Comparison of ENCODE assay signal across 1 cellular context in genomic region chr18:24051256-24051947, GRCh38.
TF ChIP-seq lines count a peak whose summit lies in the region.

No MANE protein-coding gene starts in this region.

TF ChIP-seq in HepG2, 621 proteins besides CTCF, POLR2A, EP300 and RAD21 (continued from another document and continues in another):
- TF ChIP-seq BRF2 (CRISPR knock-in tag; IDR thresholded peaks at IDR 0.05) (peak; percentile 69; the same call in 1 of the 2 replicates), PCBP1 (IDR thresholded peaks at IDR 0.05; ENCODE audit: borderline replicate concordance, low read depth, low read length) (no peak), FOXP1 (IDR thresholded peaks at IDR 0.05) (0 out of 2 replicates have a peak, but pooled peaks have one; percentile 11), FOXP1 (CRISPR knock-in tag; IDR thresholded peaks at IDR 0.05) (peak; percentile 91), PHF5A (CRISPR knock-in tag; IDR thresholded peaks at IDR 0.05; ENCODE audit: low read depth, unreplicated experiment) (no peak), NR2F6 (IDR thresholded peaks at IDR 0.05) (peak; percentile 97), NR2F6 (CRISPR knock-in tag; IDR thresholded peaks at IDR 0.05) (peak; percentile 89), MIXL1 (CRISPR knock-in tag; IDR thresholded peaks at IDR 0.05) (peak; percentile 29), SMAD9 (CRISPR knock-in tag; IDR thresholded peaks at IDR 0.05) (no peak), FOXO4 (CRISPR knock-in tag; conservative IDR thresholded peaks at IDR 0.05) (no peak), MYC (CRISPR knock-in tag; IDR thresholded peaks at IDR 0.05; ENCODE audit: borderline replicate concordance) (peak; percentile 71; the same call in 1 of the 2 replicates), DNMT3B (CRISPR knock-in tag; conservative IDR thresholded peaks at IDR 0.05) (peak; percentile 64; the same call in 1 of the 2 replicates), ZFP90 (CRISPR knock-in tag; IDR thresholded peaks at IDR 0.05; ENCODE audit: borderline replicate concordance) (peak; percentile 51; the same call in 1 of the 2 replicates), ZNF235 (CRISPR knock-in tag; IDR thresholded peaks at IDR 0.05; ENCODE audit: borderline replicate concordance) (no peak), ZNF24 (IDR thresholded peaks at IDR 0.05) (no peak), SP2 (CRISPR knock-in tag; IDR thresholded peaks at IDR 0.05) (no peak), MBNL3 (CRISPR knock-in tag; conservative IDR thresholded peaks at IDR 0.05) (no peak), PAX8 (CRISPR knock-in tag; IDR thresholded peaks at IDR 0.05; ENCODE audit: borderline replicate concordance) (no peak), MED13 (CRISPR knock-in tag; IDR thresholded peaks at IDR 0.05) (peak; percentile 75; the same call in 1 of the 2 replicates), ZEB1 (IDR thresholded peaks at IDR 0.05; ENCODE audit: insufficient replicate concordance, low read depth) (no peak), ZNF780A (CRISPR knock-in tag; IDR thresholded peaks at IDR 0.05) (no peak), HMGXB4 (CRISPR knock-in tag; IDR thresholded peaks at IDR 0.05; ENCODE audit: borderline replicate concordance in 1 of 2, low read depth in 1 of 2) (peak; percentile 36 to 48; a peak in 3 of 4 replicates), EED (CRISPR knock-in tag; IDR thresholded peaks at IDR 0.05) (no peak), FOXA1 (IDR thresholded peaks at IDR 0.05) (0 out of 2 replicates have a peak, but pooled peaks have one; percentile 21), FOXA1 (CRISPR knock-in tag; IDR thresholded peaks at IDR 0.05) (peak; percentile 91), ARHGAP35 (CRISPR knock-in tag; IDR thresholded peaks at IDR 0.05; ENCODE audit: borderline replicate concordance) (no peak), THAP9 (CRISPR knock-in tag; IDR thresholded peaks at IDR 0.05; ENCODE audit: borderline replicate concordance) (no peak), ZNF296 (CRISPR knock-in tag; conservative IDR thresholded peaks at IDR 0.05) (0 out of 2 replicates have a peak, but pooled peaks have one; percentile 46), CEBPZ (IDR thresholded peaks at IDR 0.05; ENCODE audit: low read length) (no peak), NCOA1 (CRISPR knock-in tag; IDR thresholded peaks at IDR 0.05) (no peak), BCL3 (CRISPR knock-in tag; IDR thresholded peaks at IDR 0.05) (no peak), ATF4 (CRISPR knock-in tag; IDR thresholded peaks at IDR 0.05) (peak in 1 of 2 experiments; percentile 39; a peak in 1 of 4 replicates), MATR3 (CRISPR knock-in tag; IDR thresholded peaks at IDR 0.05) (no peak), PHB2 (IDR thresholded peaks at IDR 0.05; ENCODE audit: partially characterized antibody) (no peak), ZNF766 (CRISPR knock-in tag; IDR thresholded peaks at IDR 0.05; ENCODE audit: borderline replicate concordance) (no peak), GPBP1L1 (CRISPR knock-in tag; IDR thresholded peaks at IDR 0.05) (no peak), TCF12 (IDR thresholded peaks at IDR 0.05) (no peak), TCF12 (CRISPR knock-in tag; IDR thresholded peaks at IDR 0.05) (no peak), KLF13 (CRISPR knock-in tag; IDR thresholded peaks at IDR 0.05) (no peak), ZFYVE20 (CRISPR knock-in tag; IDR thresholded peaks at IDR 0.05; ENCODE audit: borderline replicate concordance, low read depth) (no peak), BRD4 (CRISPR knock-in tag; IDR thresholded peaks at IDR 0.05) (0 out of 2 replicates have a peak, but pooled peaks have one; percentile 49), CCDC6 (CRISPR knock-in tag; IDR thresholded peaks at IDR 0.05) (peak; percentile 74; the same call in 1 of the 2 replicates), ZBTB20 (CRISPR knock-in tag; IDR thresholded peaks at IDR 0.05; ENCODE audit: borderline replicate concordance, low read depth) (peak; percentile 66; the same call in 1 of the 2 replicates), ZNF367 (CRISPR knock-in tag; IDR thresholded peaks at IDR 0.05; ENCODE audit: borderline replicate concordance) (no peak), ZNF205 (CRISPR knock-in tag; IDR thresholded peaks at IDR 0.05) (no peak), KAT7 (CRISPR knock-in tag; IDR thresholded peaks at IDR 0.05; ENCODE audit: borderline replicate concordance) (no peak), ZBTB7A (CRISPR knock-in tag; IDR thresholded peaks at IDR 0.05) (peak; percentile 83; the same call in 1 of the 2 replicates), ZBTB26 (CRISPR knock-in tag; IDR thresholded peaks at IDR 0.05; ENCODE audit: borderline replicate concordance) (no peak), ZKSCAN1 (IDR thresholded peaks at IDR 0.05; ENCODE audit: low read length) (no peak), ZNF549 (CRISPR knock-in tag; IDR thresholded peaks at IDR 0.05) (no peak), RCOR2 (CRISPR knock-in tag; IDR thresholded peaks at IDR 0.05) (peak; percentile 69; the same call in 1 of the 2 replicates), RFX3 (CRISPR knock-in tag; IDR thresholded peaks at IDR 0.05) (no peak), NPAS2 (CRISPR knock-in tag; IDR thresholded peaks at IDR 0.05; ENCODE audit: borderline replicate concordance) (no peak), JUND (CRISPR knock-in tag; IDR thresholded peaks at IDR 0.05) (peak; percentile 52; the same call in 1 of the 2 replicates), ZZZ3 (CRISPR knock-in tag; IDR thresholded peaks at IDR 0.05; ENCODE audit: borderline replicate concordance) (0 out of 2 replicates have a peak, but pooled peaks have one; percentile 58), HDAC6 (IDR thresholded peaks at IDR 0.05; ENCODE audit: low read depth, low read length) (no peak), ZBTB1 (CRISPR knock-in tag; IDR thresholded peaks at IDR 0.05; ENCODE audit: borderline replicate concordance) (no peak), ZNF629 (CRISPR knock-in tag; conservative IDR thresholded peaks at IDR 0.05) (no peak), AGO2 (optimal IDR thresholded peaks at IDR 0.05; ENCODE audit: low read depth, low read length) (no peak), SMYD3 (CRISPR knock-in tag; IDR thresholded peaks at IDR 0.05) (0 out of 2 replicates have a peak, but pooled peaks have one; percentile 54), ZBTB3 (CRISPR knock-in tag; IDR thresholded peaks at IDR 0.05; ENCODE audit: borderline replicate concordance, low read depth) (peak; percentile 88; the same call in 1 of the 2 replicates)
